In genomic region chr21:42740405-42740909, GRCh38 we compare ENCODE assay signal across 2 cellular contexts.
TF ChIP-seq lines count a peak whose summit lies in the region.

No MANE protein-coding gene starts in this region.

TF ChIP-seq in HEK293, 187 proteins besides CTCF, POLR2A, EP300 and RAD21 (continued from another document):
- TF ChIP-seq ZNF366 (tag by site-specific recombination; conservative IDR thresholded peaks at IDR 0.05): peak; percentile 98

TF ChIP-seq in WTC11, 78 proteins besides CTCF, POLR2A, EP300 and RAD21 (continued from another document):
- no peak for TF ChIP-seq SP1 (CRISPR knock-in tag; conservative IDR thresholded peaks at IDR 0.05)
- no peak for TF ChIP-seq ZNF416 (CRISPR knock-in tag; IDR thresholded peaks at IDR 0.05)
- TF ChIP-seq IRF2 (CRISPR knock-in tag; IDR thresholded peaks at IDR 0.05; ENCODE audit: borderline replicate concordance, low read depth): no peak
- no peak for TF ChIP-seq FOXP1 (CRISPR knock-in tag; IDR thresholded peaks at IDR 0.05; ENCODE audit: borderline replicate concordance)
- no peak for TF ChIP-seq NFE2L1 (CRISPR knock-in tag; IDR thresholded peaks at IDR 0.05)
- TF ChIP-seq GRHL2 (CRISPR knock-in tag; IDR thresholded peaks at IDR 0.05; ENCODE audit: insufficient replicate concordance, severe bottlenecking): no peak
